In genomic region chr6:121686611-121687023, GRCh38 we compare ENCODE assay signal across 22 cellular contexts.
DNase-seq lines count a peak whose midpoint lies in the region; ATAC-seq, FAIRE-seq and TF ChIP-seq lines count a peak whose summit lies in the region.
"Had no signal": no experiment of that assay in that cellular context is flagged by ENCODE, and none has a peak within 500 bp of the region (broad histone marks: within the 10 kb centered on the region; RNA-seq: fewer than 3 reads in every experiment).

No MANE protein-coding gene starts in this region.

- no peak overlapping the region for H2BK5ac ChIP-seq in neuronal stem cell (ENCODE audit: low read length)

- H3K4me1 Mint-ChIP-seq in GM23338: peaks cover 4% of the 10 kb centered on the region; the same call in 1 of the 3 replicates
- H3K4me1 Mint-ChIP-seq: B cell; central memory CD8-positive, alpha-beta T cell had no signal

- no peak overlapping the region for H3K23ac ChIP-seq in neuronal stem cell (ENCODE audit: low read depth, low read length, poor library complexity)

- H2AK5ac ChIP-seq in neuronal stem cell (ENCODE audit: low read depth, low read length): no peak overlapping the region

- CTCF ChIA-PET in K562 (lab: Yijun Ruan, JAX; ENCODE audit: low intra/inter-chr PET ratio): no interaction called here

- in situ Hi-C loops in K562 (cut with MboI): no loop called here

- no peaks in the 10 kb centered on the region for H3K4me1 ChIP-seq in GM23338 (ENCODE audit: insufficient read depth)
- peaks cover 0 to 10% of the 10 kb centered on the region in 2 experiments; a peak in 2 of 5 replicates for H3K4me1 ChIP-seq in K562 (replicated peaks in 1 of 2; ENCODE audit: control insufficient read depth in 2 of 2, insufficient read depth in 2 of 2, low read length in 2 of 2)
- H3K4me1 ChIP-seq in neuronal stem cell (ENCODE audit: control insufficient read depth in 2 of 2, insufficient read depth in 1 of 2, low read depth in 1 of 2, low read length in 2 of 2): peaks cover 0 to 1% of the 10 kb centered on the region in 2 donors

- H3K4me2 ChIP-seq in GM23338 (no peak overlapping the region), K562 (ENCODE audit: insufficient read depth, low read length) (peak overlapping the region; percentile 18; the same call in 1 of the 2 replicates), neuronal stem cell (ENCODE audit: insufficient read depth, low read length, poor library complexity, severe bottlenecking) (no peak overlapping the region)

- no peaks in the 10 kb centered on the region for H3K27me3 ChIP-seq in GM23338 (ENCODE audit: insufficient read depth)
- no peaks in the 10 kb centered on the region for H3K27me3 ChIP-seq in K562 (ENCODE audit: control insufficient read depth in 2 of 2, insufficient read depth in 2 of 2, low read length in 2 of 2)
- H3K27me3 ChIP-seq in neuronal stem cell (ENCODE audit: control insufficient read depth in 3 of 3, insufficient read depth in 3 of 3, low read depth in 1 of 3, low read length in 3 of 3): no peaks in the 10 kb centered on the region
- H3K27me3 ChIP-seq: heart right ventricle had no signal

- under 1% methylated on average over 25 of the region's 29 CpGs for WGBS in K562 (ENCODE audit: insufficient coverage, low coverage, missing lambda C conversion rate)
- WGBS in neuronal stem cell (ENCODE audit: extremely low coverage in 2 of 2, insufficient read length in 2 of 2, insufficient replicate concordance in 1 of 2), 2 donors: no CpG with 5 or more reads among the region's 29 CpGs

- no peak overlapping the region for H3K18ac ChIP-seq in neuronal stem cell (ENCODE audit: low read length)

- no peaks in the 10 kb centered on the region for H3F3A ChIP-seq in GM23338 (replicated peaks; ENCODE audit: low read depth)

- TF ChIP-seq CTCF in GM23338 (conservative IDR thresholded peaks at IDR 0.05; ENCODE audit: low read depth in 2 of 2) (no peak), K562 (IDR thresholded peaks at IDR 0.05 in 2 of 3, conservative IDR thresholded peaks at IDR 0.05 in 1 of 3; ENCODE audit: insufficient read depth in 2 of 3, low read depth in 1 of 3, low read length in 3 of 3) (no peak)

- no peaks in the 10 kb centered on the region for H3K79me1 ChIP-seq in neuronal stem cell (ENCODE audit: low read depth, low read length)

- no peak overlapping the region for H2BK120ac ChIP-seq in neuronal stem cell (ENCODE audit: low read depth, low read length)

- H3K36me3 Mint-ChIP-seq in GM23338 (ENCODE audit: low read depth): peaks cover 9% of the 10 kb centered on the region; the same call in 1 of the 3 replicates

- H3K4me3 ChIP-seq in GM23338 (no peak overlapping the region), K562 (peak overlapping the region; percentile 18; the same call in 1 of the 2 replicates), neuronal stem cell (ENCODE audit: low read length in 2 of 2) (no peak overlapping the region)
- H3K4me3 ChIP-seq: heart right ventricle had no signal

- no peak for TF ChIP-seq RAD21 in K562 (CRISPR knock-in tag; conservative IDR thresholded peaks at IDR 0.05 in 1 of 2, IDR thresholded peaks at IDR 0.05 in 1 of 2)

- BruUV-seq in K562 (replicated peaks; lab: Mats Ljungman, UMichigan): no TSS peak

- H3K9ac ChIP-seq in K562 (ENCODE audit: insufficient read depth in 1 of 2, low read depth in 2 of 2, low read length in 2 of 2): no peak overlapping the region
- no peak overlapping the region for H3K9ac ChIP-seq in neuronal stem cell (ENCODE audit: low read depth, low read length, poor library complexity)

- no peak overlapping the region for H3K14ac ChIP-seq in neuronal stem cell (ENCODE audit: low read length)

- H2BK15ac ChIP-seq in neuronal stem cell (ENCODE audit: low read length): no peak overlapping the region

- POLR2A ChIA-PET in K562 (lab: Yijun Ruan, JAX): no interaction called here

- H3K36me3 ChIP-seq in GM23338 (ENCODE audit: insufficient read depth) (no peaks in the 10 kb centered on the region), K562 (ENCODE audit: control insufficient read depth, insufficient read depth, low read length) (no peaks in the 10 kb centered on the region), neuronal stem cell (replicated peaks in 1 of 2; ENCODE audit: control insufficient read depth in 2 of 2, insufficient read depth in 2 of 2, low read length in 2 of 2) (no peaks in the 10 kb centered on the region)
- H3K36me3 ChIP-seq: heart right ventricle had no signal

- no peak for TF ChIP-seq POLR2A in K562 (conservative IDR thresholded peaks at IDR 0.05)

- no peak overlapping the region for H3K27ac Mint-ChIP-seq in GM23338
- H3K27ac Mint-ChIP-seq: B cell; T-helper 2 cell treated with Interferon-gamma antibody and Interleukin-4, amounts not matched to agents 5 μg/mL and 100 μg/mL, for 36 hours had no signal

- H2BK12ac ChIP-seq in neuronal stem cell (ENCODE audit: low read length): peak overlapping the region; percentile 58

- H3K9me2 ChIP-seq in GM23338 (ENCODE audit: insufficient read depth): peaks cover 7% of the 10 kb centered on the region

- ATAC-seq in GM23338 (peak; percentile 81), K562 (peak; percentile 96)
- ATAC-seq: naive thymus-derived CD4-positive, alpha-beta T cell had no signal

- DNase-seq in NCI-H2029 (lab: John Stamatoyannopoulos, UW) (peak; percentile 11), NCI-H2029 treated with DMSO at 0.1 percent for 48 hours (lab: John Stamatoyannopoulos, UW) (no peak), GM23338 (ENCODE audit: low spot score) (peak; percentile 63), K562 (ENCODE audit: extremely low read depth in 1 of 4, low spot score in 3 of 4) (peak in 3 of 4 experiments; percentile 9 to 46 (median 16)), neuronal stem cell (ENCODE audit: low spot score) (no peak), NCI-H146 treated with DMSO at 0.1 percent for 48 hours (lab: John Stamatoyannopoulos, UW; ENCODE audit: unreplicated experiment) (no peak), HPDE6-E6E7 (ENCODE audit: extremely low spot score) (no peak), activated T-cell treated with anti-CD3 and anti-CD28 coated beads for 4 hours (no peak)
- DNase-seq: activated CD4-positive, CD25-positive, alpha-beta regulatory T cell; activated gamma-delta T cell; Calu3; mammary epithelial cell; naive thymus-derived CD4-positive, alpha-beta T cell; NCI-H1694 treated with DMSO at 0.1 percent for 48 hours; stimulated activated CD4-positive, alpha-beta T cell treated with anti-CD3 and anti-CD28 coated beads, Interleukin-4, amount 100 ng/mL, for 4 hours; substantia nigra had no signal

- H3K4me3 Mint-ChIP-seq in GM23338: no peak overlapping the region
- H3K4me3 Mint-ChIP-seq: B cell; central memory CD8-positive, alpha-beta T cell; naive thymus-derived CD4-positive, alpha-beta T cell; T-helper 2 cell treated with Interferon-gamma antibody and Interleukin-4, amounts not matched to agents 5 μg/mL and 100 μg/mL, for 36 hours had no signal

- no peak overlapping the region for H3K4ac ChIP-seq in neuronal stem cell (ENCODE audit: low read length)

- H3K27ac ChIP-seq in GM23338 (ENCODE audit: low read depth): no peak overlapping the region
- no peak overlapping the region for H3K27ac ChIP-seq in K562 (ENCODE audit: extremely low read depth, low read depth, low read length)
- no peak overlapping the region for H3K27ac ChIP-seq in neuronal stem cell (replicated peaks; ENCODE audit: low read length)
- H3K27ac ChIP-seq: 22Rv1, heart right ventricle had no signal

- H2AFZ ChIP-seq in GM23338: peak overlapping the region; percentile 93
- peak overlapping the region; percentile 66; the same call in 1 of the 2 replicates for H2AFZ ChIP-seq in K562 (ENCODE audit: low read depth, low read length)
- H2AFZ ChIP-seq in neuronal stem cell (ENCODE audit: low read length): no peak overlapping the region

- intact Hi-C loops in K562 (cut with micrococcal nuclease): no loop called here

- FAIRE-seq in K562 (lab: Jason Lieb, UNC): no peak
- FAIRE-seq: HTR-8/SVneo had no signal

- H3K9me1 ChIP-seq in K562 (ENCODE audit: control insufficient read depth, insufficient read depth, low read length): no peaks in the 10 kb centered on the region

- H3K9me3 ChIP-seq in K562 (replicated peaks; ENCODE audit: control insufficient read depth, insufficient read depth, low read depth, low read length): no peaks in the 10 kb centered on the region
- no peaks in the 10 kb centered on the region for H3K9me3 ChIP-seq in neuronal stem cell (replicated peaks in 1 of 2; ENCODE audit: control insufficient read depth in 2 of 2, insufficient read depth in 1 of 2, low read depth in 1 of 2, low read length in 2 of 2)

- no peaks in the 10 kb centered on the region for H3K9me3 Mint-ChIP-seq in GM23338
- H3K9me3 Mint-ChIP-seq: T-helper 2 cell treated with Interferon-gamma antibody and Interleukin-4, amounts not matched to agents 5 μg/mL and 100 μg/mL, for 36 hours had no signal

- H3K27me3 Mint-ChIP-seq in GM23338 (ENCODE audit: insufficient read depth, low read depth, poor library complexity): peaks cover 2% of the 10 kb centered on the region
- H3K27me3 Mint-ChIP-seq: B cell; central memory CD8-positive, alpha-beta T cell had no signal

- no peaks in the 10 kb centered on the region for H3K79me2 ChIP-seq in GM23338 (replicated peaks; ENCODE audit: insufficient read depth)
- H3K79me2 ChIP-seq in K562 (ENCODE audit: control insufficient read depth, insufficient read depth, low read length): no peaks in the 10 kb centered on the region

- no peaks in the 10 kb centered on the region for H4K20me1 ChIP-seq in GM23338 (replicated peaks; ENCODE audit: insufficient read depth)
- H4K20me1 ChIP-seq in K562 (replicated peaks; ENCODE audit: control insufficient read depth, insufficient read depth, low read length): no peaks in the 10 kb centered on the region

- no peak overlapping the region for H4K8ac ChIP-seq in neuronal stem cell (ENCODE audit: low read depth, low read length)

- no peak for TF ChIP-seq EP300 in K562 (IDR thresholded peaks at IDR 0.05; ENCODE audit: low read length)

- no peak overlapping the region for H4K91ac ChIP-seq in neuronal stem cell (ENCODE audit: low read depth, low read length, poor library complexity)

TF ChIP-seq in GM23338, 12 proteins besides CTCF, POLR2A, EP300 and RAD21 (continues in another document):
- no peak for TF ChIP-seq ZNF114 (CRISPR knock-in tag; IDR thresholded peaks at IDR 0.05)
- TF ChIP-seq EZH2phosphoT487 (IDR thresholded peaks at IDR 0.05; ENCODE audit: unreplicated experiment): no peak
- no peak for TF ChIP-seq NANOG (IDR thresholded peaks at IDR 0.05; ENCODE audit: borderline replicate concordance)
- no peak for TF ChIP-seq ZNF331 (CRISPR knock-in tag; IDR thresholded peaks at IDR 0.05; ENCODE audit: low read depth)

TF ChIP-seq in K562, 482 proteins besides CTCF, POLR2A, EP300 and RAD21 (continues in another document):
- TF ChIP-seq ZNF764 (CRISPR knock-in tag; IDR thresholded peaks at IDR 0.05; ENCODE audit: low read depth): no peak
- peak; percentile 18; the same call in 1 of the 2 replicates for TF ChIP-seq ELF1 (tag; IDR thresholded peaks at IDR 0.05)
- no peak for TF ChIP-seq LCOR (CRISPR knock-in tag; IDR thresholded peaks at IDR 0.05)
- TF ChIP-seq L3MBTL2 (IDR thresholded peaks at IDR 0.05): peak; percentile 76
- no peak for TF ChIP-seq ERF (CRISPR knock-in tag; IDR thresholded peaks at IDR 0.05)
- no peak for TF ChIP-seq DPF2 (IDR thresholded peaks at IDR 0.05)

Comparison
In these comparisons a context has a peak if more than half of its experiments do, and no peak if none do; other contexts are left out.
1. DNase-seq: peak in NCI-H2029 (single experiment), GM23338 (single experiment) and K562 (3 of 4); none in NCI-H2029 treated with DMSO at 0.1 percent for 48 hours (single experiment), neuronal stem cell (single experiment), NCI-H146 treated with DMSO at 0.1 percent for 48 hours (single experiment), HPDE6-E6E7 (single experiment) and activated T-cell treated with anti-CD3 and anti-CD28 coated beads for 4 hours (single experiment).